Comparison of ENCODE assay signal across 18 cellular contexts in genomic region chr13:37918116-37919100, GRCh38. TPM values are rescaled to one million over a fixed set of nuclear protein-coding genes. Genes with fewer than 3 reads are reported as not detected.
DNase-seq lines count a peak whose midpoint lies in the region; TF ChIP-seq lines count a peak whose summit lies in the region.
"Had no signal": no experiment of that assay in that cellular context is flagged by ENCODE, and none has a peak within 500 bp of the region (broad histone marks: within the 10 kb centered on the region; RNA-seq: fewer than 3 reads in every experiment).

No MANE protein-coding gene starts in this region.

- H3K27ac ChIP-seq in SK-N-SH (ENCODE audit: low read depth in 2 of 2, low read length in 1 of 2) (no peak overlapping the region), sigmoid colon (peak overlapping the region in 3 of 4 donors; percentile 32 to 53 (median 32))
- H3K27ac ChIP-seq: esophagus squamous epithelium, lower lobe of right lung had no signal

- H3K4me2 ChIP-seq in SK-N-SH: peak overlapping the region; percentile 76

- H3K4me1 ChIP-seq in SK-N-SH (ENCODE audit: control insufficient read depth in 1 of 2, insufficient read depth in 2 of 2, low read depth in 1 of 2, low read length in 1 of 2) (no peaks in the 10 kb centered on the region; a peak in 1 of 4 replicates), sigmoid colon (peaks cover 0 to 18% (median 6%) of the 10 kb centered on the region in 4 donors)
- H3K4me1 ChIP-seq: esophagus squamous epithelium, lower lobe of right lung had no signal

- CTCF ChIA-PET in SK-N-SH (lab: Yijun Ruan, JAX): no interaction called here

- POLR2A ChIA-PET in SK-N-SH (lab: Yijun Ruan, JAX): no interaction called here

- H3K27me3 Mint-ChIP-seq in HFFc6 (ENCODE audit: insufficient read depth): no peaks in the 10 kb centered on the region; the same call in 1 of the 2 replicates
- no peaks in the 10 kb centered on the region for H3K27me3 Mint-ChIP-seq in chondrocyte (ENCODE audit: low read depth)
- H3K27me3 Mint-ChIP-seq: natural killer cell treated with Interleukin-12 subunit alpha and Interleukin-12 subunit beta and Interleukin-15 and Interleukin-18, amount 100 ng/mL, for 72 hours had no signal

- TF ChIP-seq POLR2A in sigmoid colon (IDR thresholded peaks at IDR 0.05): no peak

- peaks cover 14% of the 10 kb centered on the region for H3K36me3 Mint-ChIP-seq in HFFc6 (ENCODE audit: low read depth)
- H3K36me3 Mint-ChIP-seq in chondrocyte (ENCODE audit: low read depth): peaks cover 4% of the 10 kb centered on the region
- H3K36me3 Mint-ChIP-seq: natural killer cell treated with Interleukin-12 subunit alpha and Interleukin-12 subunit beta and Interleukin-15 and Interleukin-18, amount 100 ng/mL, for 72 hours had no signal

- peaks cover 43% of the 10 kb centered on the region for H3K4me1 Mint-ChIP-seq in HFFc6 (ENCODE audit: low read depth)
- H3K4me1 Mint-ChIP-seq in chondrocyte (ENCODE audit: low read depth): peaks cover 11% of the 10 kb centered on the region

- H3K9me3 ChIP-seq in SK-N-SH (no peaks in the 10 kb centered on the region), sigmoid colon (no peaks in the 10 kb centered on the region)
- H3K9me3 ChIP-seq: esophagus squamous epithelium, lower lobe of right lung had no signal

- peak overlapping the region; percentile 14 to 54; a peak in 3 of 4 replicates for H3K4me3 ChIP-seq in SK-N-SH (ENCODE audit: low read depth in 2 of 2, low read length in 1 of 2)
- H3K4me3 ChIP-seq in fibroblast of villous mesenchyme (ENCODE audit: low read depth, low read length): peak overlapping the region; percentile 14
- peak overlapping the region in 3 of 4 donors; percentile 10 to 31 (median 25) for H3K4me3 ChIP-seq in sigmoid colon
- H3K4me3 ChIP-seq: esophagus squamous epithelium, lower lobe of right lung had no signal

- TF ChIP-seq EP300 in SK-N-SH (IDR thresholded peaks at IDR 0.05; ENCODE audit: borderline replicate concordance in 1 of 2, low read depth in 1 of 2, low read length in 1 of 2) (no peak), sigmoid colon (IDR thresholded peaks at IDR 0.05) (no peak)

- H2AFZ ChIP-seq in SK-N-SH (ENCODE audit: low read depth): peak overlapping the region; percentile 61

- H3K36me3 ChIP-seq in SK-N-SH (replicated peaks in 1 of 2; ENCODE audit: control insufficient read depth in 1 of 2, insufficient read depth in 2 of 2, low read length in 1 of 2) (no peaks in the 10 kb centered on the region), sigmoid colon (no peaks in the 10 kb centered on the region)
- H3K36me3 ChIP-seq: esophagus squamous epithelium, lower lobe of right lung had no signal

- no peak for TF ChIP-seq CTCF in HFFc6 (IDR thresholded peaks at IDR 0.05)
- TF ChIP-seq CTCF in SK-N-SH (IDR thresholded peaks at IDR 0.05): no peak
- TF ChIP-seq CTCF in fibroblast of villous mesenchyme (IDR thresholded peaks at IDR 0.05; ENCODE audit: insufficient read depth, low read depth, low read length): no peak
- no peak for TF ChIP-seq CTCF in sigmoid colon (IDR thresholded peaks at IDR 0.05)
- no peak for TF ChIP-seq CTCF in chondrocyte (IDR thresholded peaks at IDR 0.05)

- no peaks in the 10 kb centered on the region for H4K20me1 ChIP-seq in SK-N-SH (ENCODE audit: insufficient read depth)

- H3K9me3 Mint-ChIP-seq in HFFc6: peaks cover 20% of the 10 kb centered on the region
- peaks cover 10% of the 10 kb centered on the region for H3K9me3 Mint-ChIP-seq in chondrocyte (ENCODE audit: low read depth)

- no peaks in the 10 kb centered on the region for H3F3A ChIP-seq in SK-N-SH (replicated peaks; ENCODE audit: insufficient read depth)

- H3K4me3 Mint-ChIP-seq in HFFc6: peak overlapping the region; percentile 38; the same call in 1 of the 2 replicates
- no peak overlapping the region for H3K4me3 Mint-ChIP-seq in chondrocyte (ENCODE audit: unreplicated experiment)
- H3K4me3 Mint-ChIP-seq: natural killer cell treated with Interleukin-12 subunit alpha and Interleukin-12 subunit beta and Interleukin-15 and Interleukin-18, amount 100 ng/mL, for 72 hours had no signal

- no peak overlapping the region for H3K27ac Mint-ChIP-seq in HFFc6
- no peak overlapping the region for H3K27ac Mint-ChIP-seq in chondrocyte (ENCODE audit: unreplicated experiment)
- H3K27ac Mint-ChIP-seq: natural killer cell treated with Interleukin-12 subunit alpha and Interleukin-12 subunit beta and Interleukin-15 and Interleukin-18, amount 100 ng/mL, for 72 hours had no signal

- H3K9ac ChIP-seq in SK-N-SH: no peak overlapping the region

- H3K27me3 ChIP-seq in SK-N-SH (ENCODE audit: insufficient read depth) (no peaks in the 10 kb centered on the region), sigmoid colon (no peaks in the 10 kb centered on the region)
- H3K27me3 ChIP-seq: esophagus squamous epithelium had no signal

- no peaks in the 10 kb centered on the region for H3K9me2 ChIP-seq in SK-N-SH

- whole genome bisulfite sequencing in SK-N-SH (ENCODE audit: low lambda C conversion rate): 2% methylated on average over 7 of the region's 7 CpGs
- 37 to 57% methylated on average over 7 of the region's 7 CpGs for WGBS in sigmoid colon, 2 donors

- DNase-seq in HFFc6: no peak
- no peak for DNase-seq in SK-N-SH
- DNase-seq in fibroblast of villous mesenchyme (ENCODE audit: low read depth): no peak
- DNase-seq in sigmoid colon: no peak
- no peak for DNase-seq in SKM-1 treated with dmso at 0.1 percent for 144 hours (lab: John Stamatoyannopoulos, UW; ENCODE audit: unreplicated experiment)
- no peak for DNase-seq in chondrocyte (ENCODE audit: low spot score)
- no peak for DNase-seq in T-helper 9 cell
- DNase-seq: activated CD4-positive, CD25-positive, alpha-beta regulatory T cell; activated effector memory CD4-positive, alpha-beta T cell treated with anti-CD3 and anti-CD28 coated beads, Interleukin-2, amount 50 U/mL, for 16 hours; aorta; C1 segment of cervical spinal cord; dermis blood vessel endothelial cell; esophagus squamous epithelium; lower lobe of right lung; NCI-H1417 treated with DMSO at 0.1 percent for 48 hours; NCI-H510A; stimulated activated CD4-positive, alpha-beta T cell treated with anti-CD3 and anti-CD28 coated beads, Interleukin-2, amount 100 ng/mL, for 24 hours had no signal

- intact Hi-C loops in sigmoid colon (cut with DNase I): no loop called here

- no peaks in the 10 kb centered on the region for H3K79me2 ChIP-seq in SK-N-SH (ENCODE audit: insufficient read depth)

- no peak for TF ChIP-seq RAD21 in SK-N-SH (IDR thresholded peaks at IDR 0.05; ENCODE audit: low read length)

TF ChIP-seq in SK-N-SH, 30 proteins besides CTCF, POLR2A, EP300 and RAD21:
- TF ChIP-seq SMC3 (IDR thresholded peaks at IDR 0.05; ENCODE audit: low read depth, low read length): no peak
- no peak for TF ChIP-seq USF2 (IDR thresholded peaks at IDR 0.05; ENCODE audit: borderline replicate concordance, low read depth, low read length)
- TF ChIP-seq ELF1 (IDR thresholded peaks at IDR 0.05): no peak
- TF ChIP-seq TAF1 (IDR thresholded peaks at IDR 0.05; ENCODE audit: borderline replicate concordance, low read depth, low read length): no peak
- TF ChIP-seq TEAD4 (IDR thresholded peaks at IDR 0.05; ENCODE audit: borderline replicate concordance, insufficient read depth): no peak
- no peak for TF ChIP-seq NFIC (IDR thresholded peaks at IDR 0.05; ENCODE audit: borderline replicate concordance)
- TF ChIP-seq IRF3 (IDR thresholded peaks at IDR 0.05; ENCODE audit: low read depth, low read length): no peak

RNA-seq across cellular contexts. Expression of gene TRPC4, which starts 48.8 kb away (rescaled TPM):
- 10 to 100 TPM; 14.3 to 17.5 (median 15.4) TPM for total RNA-seq in HFFc6 (2021; fragmentation: NEBNext Ultra II Directional; extraction: Animal tissue kit (Norgen Biotek cat#: 25700))
- polyA plus RNA-seq in SK-N-SH (2012; rRNA removed): not detected in 2 replicates
- polyA plus RNA-seq in SK-N-SH (2012; cell fraction: cytosol; rRNA removed): 0.01 and 0.03 TPM in 2 replicates
- polyA plus RNA-seq in SK-N-SH (2012; cell fraction: nucleus; rRNA removed): 0.01 TPM in 1 of 2 replicates, not detected in the other
- 28.3 and 37.6 TPM in 2 replicates for total RNA-seq in fibroblast of villous mesenchyme
- total RNA-seq in sigmoid colon: 10 to 100 TPM in 3 of 4 donors, 1 to 10 TPM in 1; 8.1 to 11.8 (median 11.2) TPM
- 1 to 10 TPM in 1 of 3 donors, under 1 TPM in 1, not detected in 1; 0.64 to 1.2 TPM for polyA plus RNA-seq in sigmoid colon
- 2.3 to 3.2 TPM (median 3.0 TPM) in 3 replicates for total RNA-seq in chondrocyte
- total RNA-seq: natural killer cell treated with Interleukin-12 subunit alpha and Interleukin-12 subunit beta and Interleukin-15 and Interleukin-18, amount 100 ng/mL, for 72 hours had no signal

Comparison
In these comparisons a context has a peak if more than half of its experiments do, and no peak if none do; other contexts are left out.
1. H3K27ac ChIP-seq: peak in sigmoid colon (3 of 4); none in SK-N-SH (0 of 2).
2. Peak in every context shown above with its lines, with median percentiles within 50 percentile points of each other: H3K4me3 ChIP-seq.